ENCODE assay signal across 8 cellular contexts in the genomic region with DNA sequence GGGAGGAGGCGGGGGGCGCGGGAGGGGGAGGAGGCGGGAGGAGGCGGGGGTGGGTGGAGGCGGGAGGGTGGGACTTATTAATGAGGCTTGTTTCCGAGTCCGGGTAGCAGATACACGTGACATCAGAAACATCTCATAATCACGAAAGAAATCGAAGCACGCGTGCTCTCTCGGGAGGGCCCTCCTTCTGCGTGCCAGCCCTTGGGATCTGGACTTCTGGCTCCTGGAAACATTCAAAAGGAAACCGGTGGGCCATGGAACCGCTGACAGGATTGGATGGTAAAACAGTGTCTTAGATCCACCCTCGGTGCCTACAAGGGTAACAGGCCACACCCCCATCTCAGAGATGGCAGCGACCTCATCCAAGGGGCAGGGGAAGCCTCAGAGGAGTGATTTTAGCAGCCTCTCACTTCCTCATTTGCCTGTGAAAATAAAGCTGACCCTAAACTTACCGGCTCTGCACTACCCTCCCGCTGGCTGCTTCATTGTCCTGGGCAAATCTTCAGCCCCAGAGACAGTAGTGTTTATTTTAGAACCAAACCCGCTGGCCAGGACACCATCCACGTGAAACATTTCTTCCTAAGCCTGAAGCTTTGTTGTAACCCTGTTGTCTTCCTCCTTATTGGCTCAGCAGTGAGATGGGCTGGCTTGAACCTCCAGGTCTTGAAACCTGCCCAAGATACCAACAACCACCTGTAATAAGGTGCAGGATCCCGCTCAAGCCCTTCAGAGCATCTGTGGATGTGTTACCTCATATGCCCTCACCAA.
DNase-seq lines count a peak whose midpoint lies in the region; ATAC-seq and TF ChIP-seq lines count a peak whose summit lies in the region.

No MANE protein-coding gene starts in this region.

- intact Hi-C loops in left ventricle myocardium superior (cut with micrococcal nuclease), result no loop called here

- WGBS in HUES64, result 8% methylated on average over 18 of the region's 24 CpGs
- 17% methylated on average over 18 of the region's 24 CpGs for WGBS in SK-N-SH (ENCODE audit: low lambda C conversion rate)

- TF ChIP-seq RAD21 in SK-N-SH (IDR thresholded peaks at IDR 0.05; ENCODE audit: low read length), result no peak

- H3K9ac ChIP-seq in HUES64 (ENCODE audit: low read depth, low read length) (no peak overlapping the region), SK-N-SH (no peak overlapping the region)

- no peaks in the 10 kb centered on the region for H4K20me1 ChIP-seq in SK-N-SH (ENCODE audit: insufficient read depth)

- 0 out of 2 replicates have a peak overlapping the region, but pooled peaks have one; percentile 41 for H3K4me2 ChIP-seq in SK-N-SH

- CTCF ChIA-PET in SK-N-SH (lab: Yijun Ruan, JAX), result no interaction called here

- DNase-seq in DMS114 treated with DMSO at 0.1 percent for 48 hours (lab: John Stamatoyannopoulos, UW; ENCODE audit: unreplicated experiment) (peak; percentile 79), SK-N-SH (peak; percentile 81), left ventricle myocardium superior (peak; percentile 68), putamen (ENCODE audit: low spot score) (peak; percentile 83), cortex of kidney (lab: John Stamatoyannopoulos, UW) (no peak)
- peak; percentile 52 for DNase-seq in activated naive CD8-positive, alpha-beta T cell treated with anti-CD3 and anti-CD28 coated beads, Interleukin-2, amount 50 U/mL, for 24 hours

- H3K4me3 ChIP-seq in HUES64 (ENCODE audit: low read length), result peak overlapping the region; percentile 46
- H3K4me3 ChIP-seq in SK-N-SH (ENCODE audit: low read depth in 2 of 2, low read length in 1 of 2), result peak overlapping the region; percentile 26 to 47; a peak in 3 of 4 replicates

- ATAC-seq in GM21515 (IDR thresholded peaks at IDR 0.05; ENCODE audit: unreplicated experiment), result peak; percentile 83
- ATAC-seq in activated naive CD8-positive, alpha-beta T cell treated with anti-CD3 and anti-CD28 coated beads, Interleukin-2, amount 50 U/mL, for 24 hours, result peak; percentile 71
- peak; percentile 81 for ATAC-seq in left ventricle myocardium superior

- peaks cover 10% of the 10 kb centered on the region for H3K4me1 Mint-ChIP-seq in activated naive CD8-positive, alpha-beta T cell treated with anti-CD3 and anti-CD28 coated beads, Interleukin-2, amount 50 U/mL, for 24 hours

- H3K27ac Mint-ChIP-seq in activated naive CD8-positive, alpha-beta T cell treated with anti-CD3 and anti-CD28 coated beads, Interleukin-2, amount 50 U/mL, for 24 hours, result peak overlapping the region; percentile 85

- no peaks in the 10 kb centered on the region for H3K27me3 ChIP-seq in HUES64 (ENCODE audit: insufficient read depth, low read length)
- peaks cover 16% of the 10 kb centered on the region; the same call in 1 of the 2 replicates for H3K27me3 ChIP-seq in SK-N-SH (ENCODE audit: insufficient read depth)

- TF ChIP-seq EP300 in SK-N-SH (IDR thresholded peaks at IDR 0.05; ENCODE audit: borderline replicate concordance in 1 of 2, low read depth in 1 of 2, low read length in 1 of 2), result no peak

- peak overlapping the region; percentile 75 for H3K27ac ChIP-seq in HUES64 (ENCODE audit: low read depth, low read length)
- H3K27ac ChIP-seq in SK-N-SH (ENCODE audit: low read depth in 2 of 2, low read length in 1 of 2), result no peak overlapping the region

- H3K9me3 ChIP-seq in HUES64 (ENCODE audit: insufficient read depth, low read depth, low read length), result no peaks in the 10 kb centered on the region
- H3K9me3 ChIP-seq in SK-N-SH, result no peaks in the 10 kb centered on the region

- H3K4me3 Mint-ChIP-seq in activated naive CD8-positive, alpha-beta T cell treated with anti-CD3 and anti-CD28 coated beads, Interleukin-2, amount 50 U/mL, for 24 hours, result peak overlapping the region; percentile 72

- 0 out of 2 replicates have a peak overlapping the region, but pooled peaks have one; percentile 35 for H2AFZ ChIP-seq in SK-N-SH (ENCODE audit: low read depth)

- peaks cover 2% of the 10 kb centered on the region for H3K27me3 Mint-ChIP-seq in activated naive CD8-positive, alpha-beta T cell treated with anti-CD3 and anti-CD28 coated beads, Interleukin-2, amount 50 U/mL, for 24 hours

- H3K4me1 ChIP-seq in HUES64 (ENCODE audit: insufficient read depth, low read length) (peaks cover 47% of the 10 kb centered on the region), SK-N-SH (ENCODE audit: control insufficient read depth in 1 of 2, insufficient read depth in 2 of 2, low read depth in 1 of 2, low read length in 1 of 2) (peaks cover 0 to 9% of the 10 kb centered on the region in 2 experiments; a peak in 1 of 4 replicates)

- peaks cover 5% of the 10 kb centered on the region for H3F3A ChIP-seq in SK-N-SH (replicated peaks; ENCODE audit: insufficient read depth)

- no peaks in the 10 kb centered on the region for H3K36me3 ChIP-seq in HUES64 (ENCODE audit: insufficient read depth, low read length)
- no peaks in the 10 kb centered on the region for H3K36me3 ChIP-seq in SK-N-SH (replicated peaks in 1 of 2; ENCODE audit: control insufficient read depth in 1 of 2, insufficient read depth in 2 of 2, low read length in 1 of 2)

- H3K79me2 ChIP-seq in SK-N-SH (ENCODE audit: insufficient read depth), result no peaks in the 10 kb centered on the region

- no peaks in the 10 kb centered on the region for H3K9me2 ChIP-seq in SK-N-SH

- H3K36me3 Mint-ChIP-seq in activated naive CD8-positive, alpha-beta T cell treated with anti-CD3 and anti-CD28 coated beads, Interleukin-2, amount 50 U/mL, for 24 hours (ENCODE audit: low read depth), result no peaks in the 10 kb centered on the region

- H3K9me3 Mint-ChIP-seq in activated naive CD8-positive, alpha-beta T cell treated with anti-CD3 and anti-CD28 coated beads, Interleukin-2, amount 50 U/mL, for 24 hours, result no peaks in the 10 kb centered on the region

- POLR2A ChIA-PET in SK-N-SH (lab: Yijun Ruan, JAX), result no interaction called here

- no peak for TF ChIP-seq CTCF in SK-N-SH (IDR thresholded peaks at IDR 0.05)

TF ChIP-seq in SK-N-SH, 30 proteins besides CTCF, POLR2A, EP300 and RAD21 (continues in another document):
- TF ChIP-seq NFIC (IDR thresholded peaks at IDR 0.05; ENCODE audit: borderline replicate concordance) (no peak), RCOR1 (IDR thresholded peaks at IDR 0.05; ENCODE audit: low read length) (no peak), GATA2 (CRISPR knock-in tag; IDR thresholded peaks at IDR 0.05) (no peak), CHD2 (IDR thresholded peaks at IDR 0.05; ENCODE audit: low read length, partially characterized antibody) (no peak), ELF1 (IDR thresholded peaks at IDR 0.05) (no peak), SMC3 (IDR thresholded peaks at IDR 0.05; ENCODE audit: low read depth, low read length) (no peak), FOXJ3 (CRISPR knock-in tag; IDR thresholded peaks at IDR 0.05) (no peak), TAF1 (IDR thresholded peaks at IDR 0.05; ENCODE audit: borderline replicate concordance, low read depth, low read length) (no peak), YY1 (IDR thresholded peaks at IDR 0.05; ENCODE audit: low read depth) (no peak), MXI1 (IDR thresholded peaks at IDR 0.05; ENCODE audit: low read depth, low read length) (no peak), RXRA (IDR thresholded peaks at IDR 0.05; ENCODE audit: borderline replicate concordance, low read depth) (no peak), MEF2A (IDR thresholded peaks at IDR 0.05; ENCODE audit: borderline replicate concordance, low read depth) (no peak)
- TF ChIP-seq, protein P1, sequence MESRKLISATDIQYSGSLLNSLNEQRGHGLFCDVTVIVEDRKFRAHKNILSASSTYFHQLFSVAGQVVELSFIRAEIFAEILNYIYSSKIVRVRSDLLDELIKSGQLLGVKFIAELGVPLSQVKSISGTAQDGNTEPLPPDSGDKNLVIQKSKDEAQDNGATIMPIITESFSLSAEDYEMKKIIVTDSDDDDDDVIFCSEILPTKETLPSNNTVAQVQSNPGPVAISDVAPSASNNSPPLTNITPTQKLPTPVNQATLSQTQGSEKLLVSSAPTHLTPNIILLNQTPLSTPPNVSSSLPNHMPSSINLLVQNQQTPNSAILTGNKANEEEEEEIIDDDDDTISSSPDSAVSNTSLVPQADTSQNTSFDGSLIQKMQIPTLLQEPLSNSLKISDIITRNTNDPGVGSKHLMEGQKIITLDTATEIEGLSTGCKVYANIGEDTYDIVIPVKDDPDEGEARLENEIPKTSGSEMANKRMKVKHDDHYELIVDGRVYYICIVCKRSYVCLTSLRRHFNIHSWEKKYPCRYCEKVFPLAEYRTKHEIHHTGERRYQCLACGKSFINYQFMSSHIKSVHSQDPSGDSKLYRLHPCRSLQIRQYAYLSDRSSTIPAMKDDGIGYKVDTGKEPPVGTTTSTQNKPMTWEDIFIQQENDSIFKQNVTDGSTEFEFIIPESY (IDR thresholded peaks at IDR 0.05; ENCODE audit: borderline replicate concordance, low read depth), result no peak
- TF ChIP-seq, protein P2, sequence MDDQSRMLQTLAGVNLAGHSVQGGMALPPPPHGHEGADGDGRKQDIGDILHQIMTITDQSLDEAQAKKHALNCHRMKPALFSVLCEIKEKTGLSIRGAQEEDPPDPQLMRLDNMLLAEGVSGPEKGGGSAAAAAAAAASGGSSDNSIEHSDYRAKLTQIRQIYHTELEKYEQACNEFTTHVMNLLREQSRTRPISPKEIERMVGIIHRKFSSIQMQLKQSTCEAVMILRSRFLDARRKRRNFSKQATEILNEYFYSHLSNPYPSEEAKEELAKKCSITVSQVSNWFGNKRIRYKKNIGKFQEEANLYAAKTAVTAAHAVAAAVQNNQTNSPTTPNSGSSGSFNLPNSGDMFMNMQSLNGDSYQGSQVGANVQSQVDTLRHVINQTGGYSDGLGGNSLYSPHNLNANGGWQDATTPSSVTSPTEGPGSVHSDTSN (IDR thresholded peaks at IDR 0.05), result no peak
- TF ChIP-seq, protein P3, sequence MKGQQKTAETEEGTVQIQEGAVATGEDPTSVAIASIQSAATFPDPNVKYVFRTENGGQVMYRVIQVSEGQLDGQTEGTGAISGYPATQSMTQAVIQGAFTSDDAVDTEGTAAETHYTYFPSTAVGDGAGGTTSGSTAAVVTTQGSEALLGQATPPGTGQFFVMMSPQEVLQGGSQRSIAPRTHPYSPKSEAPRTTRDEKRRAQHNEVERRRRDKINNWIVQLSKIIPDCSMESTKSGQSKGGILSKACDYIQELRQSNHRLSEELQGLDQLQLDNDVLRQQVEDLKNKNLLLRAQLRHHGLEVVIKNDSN (IDR thresholded peaks at IDR 0.05; ENCODE audit: borderline replicate concordance, low read depth), result no peak
- TF ChIP-seq, protein P4, sequence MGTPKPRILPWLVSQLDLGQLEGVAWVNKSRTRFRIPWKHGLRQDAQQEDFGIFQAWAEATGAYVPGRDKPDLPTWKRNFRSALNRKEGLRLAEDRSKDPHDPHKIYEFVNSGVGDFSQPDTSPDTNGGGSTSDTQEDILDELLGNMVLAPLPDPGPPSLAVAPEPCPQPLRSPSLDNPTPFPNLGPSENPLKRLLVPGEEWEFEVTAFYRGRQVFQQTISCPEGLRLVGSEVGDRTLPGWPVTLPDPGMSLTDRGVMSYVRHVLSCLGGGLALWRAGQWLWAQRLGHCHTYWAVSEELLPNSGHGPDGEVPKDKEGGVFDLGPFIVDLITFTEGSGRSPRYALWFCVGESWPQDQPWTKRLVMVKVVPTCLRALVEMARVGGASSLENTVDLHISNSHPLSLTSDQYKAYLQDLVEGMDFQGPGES (IDR thresholded peaks at IDR 0.05; ENCODE audit: low read depth, low read length), result no peak
